Comparison of ENCODE assay signal across 22 cellular contexts in the genomic region with DNA sequence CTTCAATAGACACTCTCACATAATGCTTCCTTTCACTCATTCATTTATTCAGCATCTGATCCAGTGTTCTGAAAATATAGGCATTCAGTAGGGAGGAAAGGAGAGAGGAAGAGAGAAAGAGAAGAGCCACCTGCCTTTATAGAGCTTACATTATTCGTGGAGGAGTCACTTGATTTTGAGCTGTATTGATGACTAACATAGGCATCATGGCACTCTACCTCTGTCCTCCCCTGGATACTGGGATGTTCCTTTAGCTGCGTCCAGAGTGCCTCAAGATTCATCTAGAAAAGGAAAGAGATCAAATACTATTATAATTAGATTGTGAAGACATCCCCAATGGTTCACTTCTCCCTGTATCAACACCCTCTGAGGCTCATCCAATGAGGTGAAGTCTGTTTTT.
"Had no signal": no experiment of that assay in that cellular context is flagged by ENCODE, and none has a peak within 500 bp of the region (broad histone marks: within the 10 kb centered on the region; RNA-seq: fewer than 3 reads in every experiment).

No MANE protein-coding gene starts in this region.

- H3K9me3 Mint-ChIP-seq: activated CD8-positive, alpha-beta T cell treated with anti-CD3 and anti-CD28 coated beads for 36 hours; activated naive CD4-positive, alpha-beta T cell treated with anti-CD3 and anti-CD28 coated beads, Interleukin-2, amount 50 U/mL, for 24 hours had no signal

- DNase-seq: activated CD4-positive, alpha-beta T cell treated with anti-CD3 and anti-CD28 coated beads for 48 hours; activated CD8-positive, alpha-beta T cell treated with anti-CD3 and anti-CD28 coated beads for 36 hours; activated effector memory CD4-positive, alpha-beta T cell treated with Interleukin-2 at 50 U/mL for 16 hours; activated T-cell treated with anti-CD3 and anti-CD28 coated beads, Interleukin-2, amount 50 U/mL, for 4 hours; adrenal gland; central memory CD4-positive, alpha-beta T cell; colonic mucosa; hippocampal formation; kidney; left ventricle myocardium inferior; naive thymus-derived CD8-positive, alpha-beta T cell; nucleus accumbens; posterior cingulate gyrus; right cardiac atrium; small intestine; T-helper 17 cell; upper lobe of left lung had no signal

- H3K36me3 ChIP-seq: adrenal gland, colonic mucosa, esophagus muscularis mucosa, left ventricle myocardium inferior, suprapubic skin, upper lobe of left lung had no signal

- H3K4me1 Mint-ChIP-seq: activated naive CD4-positive, alpha-beta T cell treated with anti-CD3 and anti-CD28 coated beads, Interleukin-2, amount 50 U/mL, for 24 hours; naive thymus-derived CD8-positive, alpha-beta T cell; T-helper 17 cell had no signal

- H3K27me3 Mint-ChIP-seq: activated CD8-positive, alpha-beta T cell treated with anti-CD3 and anti-CD28 coated beads for 36 hours; activated naive CD4-positive, alpha-beta T cell treated with anti-CD3 and anti-CD28 coated beads, Interleukin-2, amount 50 U/mL, for 24 hours; stimulated activated naive CD8-positive, alpha-beta T cell treated with anti-CD3 and anti-CD28 coated beads, Interleukin-15, Interleukin-2, amounts not matched to agents 100 ng/mL and 50 ng/mL, for 24 hours; T-helper 17 cell had no signal

- H3K27ac Mint-ChIP-seq: activated CD8-positive, alpha-beta T cell treated with anti-CD3 and anti-CD28 coated beads for 36 hours; activated naive CD4-positive, alpha-beta T cell treated with anti-CD3 and anti-CD28 coated beads, Interleukin-2, amount 50 U/mL, for 24 hours; naive thymus-derived CD8-positive, alpha-beta T cell; stimulated activated naive CD8-positive, alpha-beta T cell treated with anti-CD3 and anti-CD28 coated beads, Interleukin-15, Interleukin-2, amounts not matched to agents 100 ng/mL and 50 ng/mL, for 24 hours; T-helper 17 cell had no signal

- ATAC-seq: activated CD8-positive, alpha-beta T cell treated with anti-CD3 and anti-CD28 coated beads for 36 hours; activated T-cell treated with anti-CD3 and anti-CD28 coated beads, Interleukin-2, amount 50 U/mL, for 4 hours; naive thymus-derived CD8-positive, alpha-beta T cell; right cardiac atrium; T-helper 17 cell had no signal

- H3K4me1 ChIP-seq: adrenal gland, colonic mucosa, left ventricle myocardium inferior, suprapubic skin, upper lobe of left lung had no signal

- H3K27ac ChIP-seq: adrenal gland, colonic mucosa, esophagus muscularis mucosa, left ventricle myocardium inferior, suprapubic skin, upper lobe of left lung had no signal

- H3K9me3 ChIP-seq: adrenal gland, colonic mucosa, esophagus muscularis mucosa, left ventricle myocardium inferior, suprapubic skin, upper lobe of left lung had no signal

- H3K36me3 Mint-ChIP-seq: activated naive CD4-positive, alpha-beta T cell treated with anti-CD3 and anti-CD28 coated beads, Interleukin-2, amount 50 U/mL, for 24 hours; naive thymus-derived CD8-positive, alpha-beta T cell had no signal

- H3K4me3 Mint-ChIP-seq: activated CD8-positive, alpha-beta T cell treated with anti-CD3 and anti-CD28 coated beads for 36 hours; activated naive CD4-positive, alpha-beta T cell treated with anti-CD3 and anti-CD28 coated beads, Interleukin-2, amount 50 U/mL, for 24 hours; activated T-cell treated with anti-CD3 and anti-CD28 coated beads, Interleukin-2, amount 50 U/mL, for 4 hours; naive thymus-derived CD8-positive, alpha-beta T cell; stimulated activated naive CD8-positive, alpha-beta T cell treated with anti-CD3 and anti-CD28 coated beads, Interleukin-15, Interleukin-2, amounts not matched to agents 100 ng/mL and 50 ng/mL, for 24 hours; T-helper 17 cell had no signal

- FAIRE-seq: endometrium, kidney, small intestine had no signal

- H3K27me3 ChIP-seq: adrenal gland, colonic mucosa, esophagus muscularis mucosa, suprapubic skin, upper lobe of left lung had no signal

- H3K4me3 ChIP-seq: adrenal gland, colonic mucosa, esophagus muscularis mucosa, left ventricle myocardium inferior, suprapubic skin, upper lobe of left lung had no signal
